In the genomic region with DNA sequence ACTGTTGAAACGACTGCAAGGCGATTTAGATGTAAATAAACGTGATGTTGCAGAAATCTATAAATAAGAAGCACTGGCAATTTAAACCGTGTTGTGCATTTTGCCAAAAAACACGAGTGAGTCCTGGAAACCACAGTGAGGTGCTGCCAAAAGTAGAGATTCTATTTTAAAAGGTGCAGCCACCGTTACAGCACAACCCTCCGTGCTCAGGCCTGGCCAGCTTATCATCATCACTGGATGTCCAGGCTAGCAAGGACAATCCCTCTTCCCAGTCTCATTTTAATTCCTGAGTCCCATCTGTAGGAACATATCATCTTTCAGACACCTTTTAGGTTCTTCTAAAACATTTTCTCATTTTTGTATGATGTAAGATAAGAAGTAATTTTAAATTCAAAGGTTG, we compare ENCODE assay signal across 35 cellular contexts. TPM values are rescaled to one million over a fixed set of nuclear protein-coding genes. Genes with fewer than 3 reads are reported as not detected.
"Had no signal": no experiment of that assay in that cellular context is flagged by ENCODE, and none has a peak within 500 bp of the region (broad histone marks: within the 10 kb centered on the region; RNA-seq: fewer than 3 reads in every experiment).

No MANE protein-coding gene starts in this region.

- H3K4me1 ChIP-seq: adrenal gland, body of pancreas, breast epithelium, Peyer's patch had no signal

- DNase-seq: activated B cell treated with CpG ODN at 0.5 μM for 24 hours; activated CD4-positive, alpha-beta memory T cell treated with anti-CD3 and anti-CD28 coated beads for 36 hours; activated CD4-positive, alpha-beta T cell treated with anti-CD3 and anti-CD28 coated beads for 4 hours; activated CD4-positive, alpha-beta T cell treated with anti-CD3 and anti-CD28 coated beads, Interleukin-2, amount 50 U/mL, for 1 hour; activated CD4-positive, CD25-positive, alpha-beta regulatory T cell treated with anti-CD3 and anti-CD28 coated beads, Interleukin-2, amount 50 U/mL, for 72 hours; activated CD8-positive, alpha-beta memory T cell treated with anti-CD3 and anti-CD28 coated beads, Interleukin-2, amount 50 U/mL, for 4 hours; activated gamma-delta T cell treated with Interleukin-2 at 50 U/mL for 16 hours; activated naive CD4-positive, alpha-beta T cell treated with anti-CD3 and anti-CD28 coated beads for 36 hours; activated T-cell treated with anti-CD3 and anti-CD28 coated beads for 4 hours; activated T-cell treated with anti-CD3 and anti-CD28 coated beads, Interleukin-2, amount 50 U/mL, for 4 hours; adrenal gland; body of pancreas; caudate nucleus; NCI-H1105; NCI-H1417 treated with DMSO at 0.1 percent for 48 hours; NCI-H187 treated with DMSO at 0.1 percent for 48 hours; NCI-H2081; NCI-H2171 treated with DMSO at 0.1 percent for 48 hours; NCI-H2227 treated with DMSO at 0.1 percent for 48 hours; NCI-H446; NCI-H510A treated with DMSO at 0.1 percent for 48 hours; NCI-H526 treated with DMSO at 0.1 percent for 48 hours; NCI-H774; Peyer's patch; RPMI8226; SW 1271; T-helper 1 cell; T-helper 2 cell; T-helper 9 cell had no signal

- H3K27ac ChIP-seq: adrenal gland, body of pancreas, breast epithelium, Peyer's patch, VCaP had no signal

- FAIRE-seq: astrocyte, K562 had no signal

- H3K9me3 ChIP-seq: adrenal gland, body of pancreas, Peyer's patch had no signal

- H3K27me3 ChIP-seq: adrenal gland, body of pancreas, breast epithelium, Peyer's patch had no signal

- ATAC-seq: activated naive CD4-positive, alpha-beta T cell treated with anti-CD3 and anti-CD28 coated beads, Interleukin-2, amount 50 U/mL, for 72 hours; activated T-cell treated with anti-CD3 and anti-CD28 coated beads, Interleukin-2, amount 50 U/mL, for 4 hours; body of pancreas; K562 had no signal

- H3K4me3 ChIP-seq: adrenal gland, body of pancreas, breast epithelium, K562, Peyer's patch had no signal

RNA-seq across cellular contexts. Expression of a gene that starts 56.6 kb away (rescaled TPM):
- total RNA-seq: activated B cell treated with CpG ODN at 0.5 μM for 24 hours; activated CD4-positive, alpha-beta memory T cell treated with anti-CD3 and anti-CD28 coated beads for 36 hours; activated naive CD4-positive, alpha-beta T cell treated with anti-CD3 and anti-CD28 coated beads for 36 hours; activated naive CD4-positive, alpha-beta T cell treated with anti-CD3 and anti-CD28 coated beads, Interleukin-2, amount 50 U/mL, for 72 hours; activated T-helper 1 cell treated with anti-CD3 and anti-CD28 coated beads, Interleukin-12 subunit alpha, Interleukin-12 subunit beta, Interleukin-2, Interleukin-4 antibody, amounts not matched to agents 30 ng/mL and 10 ng/mL and 1 ng/mL, durations not matched to agents 14 hours and 24 hours and 36 hours had no signal
